ENCODE assay signal across 15 cellular contexts in genomic region chr7:108468246-108468645, GRCh38. TPM values are rescaled to one million over a fixed set of nuclear protein-coding genes. Genes with fewer than 3 reads are reported as not detected.
"Had no signal": no experiment of that assay in that cellular context is flagged by ENCODE, and none has a peak within 500 bp of the region (broad histone marks: within the 10 kb centered on the region; RNA-seq: fewer than 3 reads in every experiment).

No MANE protein-coding gene starts in this region.

- H3K4me3 Mint-ChIP-seq: activated CD4-positive, alpha-beta T cell treated with anti-CD3 and anti-CD28 coated beads, Interleukin-2, amount 10 ng/mL, durations not matched to agents 24 days and 14 days; activated naive CD8-positive, alpha-beta T cell treated with anti-CD3 and anti-CD28 coated beads, Interleukin-2, amount 50 U/mL, for 24 hours; activated T-helper 1 cell treated with anti-CD3 and anti-CD28 coated beads, Interleukin-12 subunit alpha, Interleukin-12 subunit beta, Interleukin-2, Interleukin-4 antibody, amounts not matched to agents 30 ng/mL and 10 ng/mL and 1 ng/mL, durations not matched to agents 14 hours and 24 hours and 36 hours had no signal

- H3K4me1 ChIP-seq: foreskin keratinocyte, tibial nerve had no signal

- H3K9me3 ChIP-seq: neutrophil, tibial nerve had no signal

- H3K27me3 Mint-ChIP-seq: activated naive CD8-positive, alpha-beta T cell treated with anti-CD3 and anti-CD28 coated beads, Interleukin-2, amount 50 U/mL, for 24 hours had no signal

- ATAC-seq: foreskin keratinocyte, left ventricle myocardium superior had no signal

- H3K4me3 ChIP-seq: skin epidermis, tibial nerve had no signal

- H3K9me3 Mint-ChIP-seq: activated B cell treated with CpG ODN at 0.5 μM for 24 hours; activated CD4-positive, alpha-beta T cell treated with anti-CD3 and anti-CD28 coated beads, Interleukin-2, amount 10 ng/mL, durations not matched to agents 24 days and 14 days; activated naive CD8-positive, alpha-beta T cell treated with anti-CD3 and anti-CD28 coated beads, Interleukin-2, amount 50 U/mL, for 24 hours; activated T-helper 1 cell treated with anti-CD3 and anti-CD28 coated beads, Interleukin-12 subunit alpha, Interleukin-12 subunit beta, Interleukin-2, Interleukin-4 antibody, amounts not matched to agents 30 ng/mL and 10 ng/mL and 1 ng/mL, durations not matched to agents 14 hours and 24 hours and 36 hours had no signal

- H3K27me3 ChIP-seq: foreskin keratinocyte, tibial nerve had no signal

- H3K27ac ChIP-seq: foreskin keratinocyte, neutrophil, skin epidermis, tibial nerve had no signal

- DNase-seq: activated B cell treated with CpG ODN at 0.5 μM for 24 hours; activated CD4-positive, alpha-beta T cell treated with anti-CD3 and anti-CD28 coated beads, Interleukin-2, amount 10 ng/mL, durations not matched to agents 24 days and 14 days; activated naive CD4-positive, alpha-beta T cell treated with Interleukin-2 at 50 U/mL for 16 hours; activated naive CD8-positive, alpha-beta T cell treated with anti-CD3 and anti-CD28 coated beads, Interleukin-2, amount 50 U/mL, for 24 hours; foreskin keratinocyte; kidney; left ventricle myocardium superior; midbrain; posterior cingulate gyrus had no signal

- FAIRE-seq: astrocyte, endothelial cell of umbilical vein, kidney had no signal

- H3K27ac Mint-ChIP-seq: activated CD4-positive, alpha-beta T cell treated with anti-CD3 and anti-CD28 coated beads, Interleukin-2, amount 10 ng/mL, durations not matched to agents 24 days and 14 days; activated naive CD8-positive, alpha-beta T cell treated with anti-CD3 and anti-CD28 coated beads, Interleukin-2, amount 50 U/mL, for 24 hours; activated T-helper 1 cell treated with anti-CD3 and anti-CD28 coated beads, Interleukin-12 subunit alpha, Interleukin-12 subunit beta, Interleukin-2, Interleukin-4 antibody, amounts not matched to agents 30 ng/mL and 10 ng/mL and 1 ng/mL, durations not matched to agents 14 hours and 24 hours and 36 hours had no signal

RNA-seq across cellular contexts. Expression of gene NRCAM, which starts 12.0 kb away (rescaled TPM):
- total RNA-seq: activated CD4-positive, alpha-beta T cell treated with anti-CD3 and anti-CD28 coated beads, Interleukin-2, amount 10 ng/mL, durations not matched to agents 24 days and 14 days had no signal
